In the genomic region with DNA sequence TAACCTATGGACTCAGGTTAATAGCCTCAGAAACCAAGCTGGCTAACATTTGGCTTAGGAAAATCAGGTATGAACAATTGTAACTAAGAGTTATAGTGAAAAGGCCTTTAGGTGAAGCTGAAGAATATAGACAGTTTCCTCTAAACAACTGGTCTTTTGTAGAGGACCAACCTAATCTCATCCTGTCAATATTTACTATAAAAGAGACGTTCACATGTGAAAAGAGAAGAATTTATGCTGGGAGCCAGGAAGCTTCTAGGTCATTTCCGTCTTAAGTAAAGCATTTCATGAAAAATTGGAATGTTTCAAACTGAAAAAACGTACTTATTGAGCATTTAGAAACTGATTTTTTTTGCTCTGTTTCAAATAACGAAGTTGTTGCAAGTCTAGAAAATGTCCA, we compare ENCODE assay signal across 22 cellular contexts.
A peak's percentile ranks its signal among the peaks of the same experiment; 100 is the strongest.
DNase-seq lines count a peak whose midpoint lies in the region; TF ChIP-seq lines count a peak whose summit lies in the region.
"Had no signal": no experiment of that assay in that cellular context is flagged by ENCODE, and none has a peak within 500 bp of the region (broad histone marks: within the 10 kb centered on the region; RNA-seq: fewer than 3 reads in every experiment).

No MANE protein-coding gene starts in this region.

- H3K36me3 ChIP-seq in BLaER1 treated with 17β-estradiol and CSF1 and Interleukin-3, amounts not matched to agents 10 nM and 100 nM = peaks cover 0 to 4% (median 0%) of the 10 kb centered on the region in 11 experiments; a peak in 1 of 22 replicates
- H3K36me3 ChIP-seq in CD8-positive, alpha-beta memory T cell (ENCODE audit: insufficient read depth, low read length) = no peaks in the 10 kb centered on the region
- H3K36me3 ChIP-seq: BE2C, HAP-1 had no signal

- peaks cover 0 to 13% (median 0%) of the 10 kb centered on the region in 11 experiments; a peak in 4 of 22 replicates for H3K27me3 ChIP-seq in BLaER1 treated with 17β-estradiol and CSF1 and Interleukin-3, amounts not matched to agents 10 nM and 100 nM
- H3K27me3 ChIP-seq in CD8-positive, alpha-beta memory T cell (ENCODE audit: insufficient read depth, low read length, poor library complexity, severe bottlenecking) = no peaks in the 10 kb centered on the region

- H3K36me3 Mint-ChIP-seq in progenitor cell of endocrine pancreas (ENCODE audit: insufficient read depth) (peaks cover 21% of the 10 kb centered on the region), osteocyte (ENCODE audit: unreplicated experiment) (no peaks in the 10 kb centered on the region)
- no peaks in the 10 kb centered on the region for H3K36me3 Mint-ChIP-seq in CD8-positive, alpha-beta memory T cell
- H3K36me3 Mint-ChIP-seq: CD4-positive, CD25-positive, alpha-beta regulatory T cell; CD8-positive, alpha-beta T cell had no signal

- H3K9me3 ChIP-seq in BLaER1 treated with 17β-estradiol and CSF1 and Interleukin-3, amounts not matched to agents 10 nM and 100 nM (replicated peaks in 1 of 11) = peaks cover 17 to 31% (median 25%) of the 10 kb centered on the region in 11 experiments
- no peaks in the 10 kb centered on the region for H3K9me3 ChIP-seq in CD8-positive, alpha-beta memory T cell (ENCODE audit: low read length)
- H3K9me3 ChIP-seq: A549, BE2C, HAP-1 had no signal

- POLR2A ChIA-PET in CD8-positive, alpha-beta memory T cell (lab: Charles Lee) = no interaction called here

- peak overlapping the region in 1 of 11 experiments; percentile 67; a peak in 2 of 22 replicates for H3K27ac ChIP-seq in BLaER1 treated with 17β-estradiol and CSF1 and Interleukin-3, amounts not matched to agents 10 nM and 100 nM
- H3K27ac ChIP-seq in VCaP = peak overlapping the region; percentile 32; the same call in 1 of the 2 replicates
- H3K27ac ChIP-seq in CD8-positive, alpha-beta memory T cell (ENCODE audit: low read depth, low read length) = no peak overlapping the region
- H3K27ac ChIP-seq: A549, C4-2B had no signal

- no peak overlapping the region for H3K4me3 ChIP-seq in BLaER1 treated with 17β-estradiol and CSF1 and Interleukin-3, amounts not matched to agents 10 nM and 100 nM
- H3K4me3 ChIP-seq in CD8-positive, alpha-beta memory T cell (ENCODE audit: low read length) = no peak overlapping the region
- H3K4me3 ChIP-seq: A549, HAP-1 had no signal

- peak; percentile 10 for DNase-seq in DMS53 (lab: John Stamatoyannopoulos, UW)
- no peak for DNase-seq in DMS53 treated with DMSO at 0.1 percent for 48 hours (lab: John Stamatoyannopoulos, UW; ENCODE audit: unreplicated experiment)
- DNase-seq in progenitor cell of endocrine pancreas (ENCODE audit: low spot score, unreplicated experiment) = no peak
- no peak for DNase-seq in osteocyte (ENCODE audit: extremely low spot score, unreplicated experiment)
- DNase-seq in CD8-positive, alpha-beta memory T cell = no peak
- DNase-seq in NCI-H1694 treated with DMSO at 0.1 percent for 48 hours (lab: John Stamatoyannopoulos, UW) = no peak
- DNase-seq: 8988T; ACHN; AML-193; BE2C; CD4-positive, CD25-positive, alpha-beta regulatory T cell; CD8-positive, alpha-beta T cell; DMS153; DMS79 treated with DMSO at 0.1 percent for 48 hours; GF-D8; GOT3; HFFc6 had no signal

- H3K9ac ChIP-seq in BLaER1 treated with 17β-estradiol and CSF1 and Interleukin-3, amounts not matched to agents 10 nM and 100 nM = no peak overlapping the region

- CTCF ChIA-PET in CD8-positive, alpha-beta memory T cell (lab: Charles Lee) = no interaction called here

- peaks cover 26% of the 10 kb centered on the region for H3K4me1 Mint-ChIP-seq in progenitor cell of endocrine pancreas (ENCODE audit: low read depth)
- H3K4me1 Mint-ChIP-seq in osteocyte (ENCODE audit: unreplicated experiment) = no peaks in the 10 kb centered on the region
- H3K4me1 Mint-ChIP-seq in CD8-positive, alpha-beta memory T cell = no peaks in the 10 kb centered on the region
- H3K4me1 Mint-ChIP-seq: CD4-positive, CD25-positive, alpha-beta regulatory T cell had no signal

- H3K9me3 Mint-ChIP-seq in progenitor cell of endocrine pancreas (ENCODE audit: low read depth) (peaks cover 39% of the 10 kb centered on the region), osteocyte (ENCODE audit: unreplicated experiment) (peaks cover 18% of the 10 kb centered on the region)
- peaks cover 0 to 5% (median 2%) of the 10 kb centered on the region in 5 donors for H3K9me3 Mint-ChIP-seq in CD8-positive, alpha-beta memory T cell
- H3K9me3 Mint-ChIP-seq: HFFc6 had no signal

- H3K4me3 Mint-ChIP-seq in progenitor cell of endocrine pancreas (ENCODE audit: low read depth) (no peak overlapping the region), osteocyte (ENCODE audit: unreplicated experiment) (no peak overlapping the region)
- H3K4me3 Mint-ChIP-seq in CD8-positive, alpha-beta memory T cell = no peak overlapping the region
- H3K4me3 Mint-ChIP-seq: CD4-positive, CD25-positive, alpha-beta regulatory T cell; CD8-positive, alpha-beta T cell; HFFc6 had no signal

- no peaks in the 10 kb centered on the region for H3K27me3 Mint-ChIP-seq in progenitor cell of endocrine pancreas
- H3K27me3 Mint-ChIP-seq in osteocyte (ENCODE audit: unreplicated experiment) = no peaks in the 10 kb centered on the region
- H3K27me3 Mint-ChIP-seq in CD8-positive, alpha-beta memory T cell = no peaks in the 10 kb centered on the region
- H3K27me3 Mint-ChIP-seq: CD4-positive, CD25-positive, alpha-beta regulatory T cell had no signal

- no peaks in the 10 kb centered on the region for H4K20me1 ChIP-seq in BLaER1 treated with 17β-estradiol and CSF1 and Interleukin-3, amounts not matched to agents 10 nM and 100 nM

- TF ChIP-seq CTCF in VCaP (conservative IDR thresholded peaks at IDR 0.05) (no peak), progenitor cell of endocrine pancreas (IDR thresholded peaks at IDR 0.05; ENCODE audit: unreplicated experiment) (no peak), osteocyte (IDR thresholded peaks at IDR 0.05) (no peak)

- peaks cover 15 to 44% (median 35%) of the 10 kb centered on the region in 10 experiments for H3K4me1 ChIP-seq in BLaER1 treated with 17β-estradiol and CSF1 and Interleukin-3, amounts not matched to agents 10 nM and 100 nM
- H3K4me1 ChIP-seq in CD8-positive, alpha-beta memory T cell (ENCODE audit: insufficient read depth, low read length) = no peaks in the 10 kb centered on the region
- H3K4me1 ChIP-seq: A549, BE2C had no signal

- peak overlapping the region; percentile 33 for H3K27ac Mint-ChIP-seq in progenitor cell of endocrine pancreas
- H3K27ac Mint-ChIP-seq in osteocyte (ENCODE audit: unreplicated experiment) = no peak overlapping the region
- no peak overlapping the region for H3K27ac Mint-ChIP-seq in CD8-positive, alpha-beta memory T cell
- H3K27ac Mint-ChIP-seq: CD4-positive, CD25-positive, alpha-beta regulatory T cell; CD8-positive, alpha-beta T cell; HFFc6 had no signal

- peak overlapping the region; percentile 48 to 80 (median 64); a peak in 21 of 22 replicates for H3K4me2 ChIP-seq in BLaER1 treated with 17β-estradiol and CSF1 and Interleukin-3, amounts not matched to agents 10 nM and 100 nM
- H3K4me2 ChIP-seq: A549 had no signal
